ENCODE assay signal across 19 cellular contexts in genomic region chr12:32595251-32595650, GRCh38.
DNase-seq lines count a peak whose midpoint lies in the region; ATAC-seq and TF ChIP-seq lines count a peak whose summit lies in the region.
"Had no signal": no experiment of that assay in that cellular context is flagged by ENCODE, and none has a peak within 500 bp of the region (broad histone marks: within the 10 kb centered on the region; RNA-seq: fewer than 3 reads in every experiment).

No MANE protein-coding gene starts in this region.

- TF ChIP-seq CTCF in astrocyte of the cerebellum (IDR thresholded peaks at IDR 0.05; ENCODE audit: low read depth, low read length, missing control alignments) (no peak), hepatocyte (IDR thresholded peaks at IDR 0.05; ENCODE audit: poor library complexity) (no peak), CD14-positive monocyte (IDR thresholded peaks at IDR 0.05) (no peak)

- H3K4me1 ChIP-seq in hepatocyte (ENCODE audit: insufficient read depth), result no peaks in the 10 kb centered on the region
- H3K4me1 ChIP-seq: colonic mucosa, upper lobe of right lung had no signal

- intact Hi-C loops in CD14-positive monocyte (cut with micrococcal nuclease), result no loop called here

- H3K4me3 ChIP-seq in astrocyte of the cerebellum (ENCODE audit: low read depth, low read length) (no peak overlapping the region), hepatocyte (no peak overlapping the region)
- H3K4me3 ChIP-seq: colonic mucosa, left ventricle myocardium inferior, spleen, upper lobe of right lung had no signal

- H3K9me2 ChIP-seq in hepatocyte (replicated peaks; ENCODE audit: insufficient read depth), result no peaks in the 10 kb centered on the region

- no peaks in the 10 kb centered on the region for H3K9me3 Mint-ChIP-seq in CD14-positive monocyte
- H3K9me3 Mint-ChIP-seq: activated CD4-positive, alpha-beta memory T cell treated with anti-CD3 and anti-CD28 coated beads for 36 hours had no signal

- peaks cover 47 to 57% of the 10 kb centered on the region in 2 donors for H3K36me3 Mint-ChIP-seq in CD14-positive monocyte
- H3K36me3 Mint-ChIP-seq: activated CD4-positive, alpha-beta memory T cell treated with anti-CD3 and anti-CD28 coated beads for 36 hours had no signal

- no peaks in the 10 kb centered on the region for H3K27me3 ChIP-seq in hepatocyte
- H3K27me3 ChIP-seq: colonic mucosa, spleen, upper lobe of right lung had no signal

- H3K9me3 ChIP-seq in hepatocyte (ENCODE audit: low read depth), result no peaks in the 10 kb centered on the region
- H3K9me3 ChIP-seq: colonic mucosa, left ventricle myocardium inferior, spleen, upper lobe of right lung had no signal

- no peaks in the 10 kb centered on the region for H3K27me3 Mint-ChIP-seq in CD14-positive monocyte (ENCODE audit: low read depth in 3 of 3)
- H3K27me3 Mint-ChIP-seq: activated CD4-positive, alpha-beta memory T cell treated with anti-CD3 and anti-CD28 coated beads for 36 hours had no signal

- peak overlapping the region; percentile 4 for H3K27ac ChIP-seq in hepatocyte
- H3K27ac ChIP-seq: colonic mucosa, left ventricle myocardium inferior, parathyroid adenoma, spleen, upper lobe of right lung had no signal

- 47% methylated on average over 2 of the region's 2 CpGs for WGBS in hepatocyte (ENCODE audit: low lambda C conversion rate, missing lambda C conversion rate)

- H4K20me1 ChIP-seq in hepatocyte (ENCODE audit: insufficient read depth, poor library complexity, severe bottlenecking), result no peaks in the 10 kb centered on the region

- no peak overlapping the region for H2AFZ ChIP-seq in hepatocyte
- H2AFZ ChIP-seq: parathyroid adenoma had no signal

- H3K4me3 Mint-ChIP-seq in CD14-positive monocyte, result no peak overlapping the region
- H3K4me3 Mint-ChIP-seq: activated CD4-positive, alpha-beta memory T cell treated with anti-CD3 and anti-CD28 coated beads for 36 hours had no signal

- no peak overlapping the region for H3K27ac Mint-ChIP-seq in CD14-positive monocyte
- H3K27ac Mint-ChIP-seq: activated CD4-positive, alpha-beta memory T cell treated with anti-CD3 and anti-CD28 coated beads for 36 hours had no signal

- DNase-seq in AG08395 (ENCODE audit: low spot score) (peak; percentile 17), HS-27A (ENCODE audit: low read depth) (peak; percentile 59), astrocyte of the cerebellum (ENCODE audit: low read depth) (peak; percentile 59), hepatocyte (ENCODE audit: low spot score) (peak; percentile 17), OCI-M2 (lab: John Stamatoyannopoulos, UW; ENCODE audit: unreplicated experiment) (no peak), CD14-positive monocyte (ENCODE audit: low spot score) (no peak)
- DNase-seq: activated CD4-positive, alpha-beta memory T cell treated with anti-CD3 and anti-CD28 coated beads for 36 hours; AML-193; colonic mucosa; left ventricle myocardium inferior; NCI-H187 treated with DMSO at 0.1 percent for 48 hours; NCI-H526 treated with DMSO at 0.1 percent for 48 hours; spleen; stimulated activated naive CD4-positive, alpha-beta T cell; SW 1271; upper lobe of right lung had no signal

- no peaks in the 10 kb centered on the region for H3K79me2 ChIP-seq in hepatocyte
- H3K79me2 ChIP-seq: parathyroid adenoma had no signal

- H3K36me3 ChIP-seq in hepatocyte (replicated peaks; ENCODE audit: insufficient read depth, low read depth), result no peaks in the 10 kb centered on the region
- H3K36me3 ChIP-seq: colonic mucosa had no signal

- H3K4me1 Mint-ChIP-seq in CD14-positive monocyte, result peaks cover 22% of the 10 kb centered on the region

- in situ Hi-C loops in astrocyte of the cerebellum (cut with HindIII; ENCODE audit: low sequenced_read_pairs), result no loop called here

- ATAC-seq in HG03439 (IDR thresholded peaks at IDR 0.05; ENCODE audit: unreplicated experiment) (no peak), GM19395 (IDR thresholded peaks at IDR 0.05; ENCODE audit: unreplicated experiment) (no peak)
- ATAC-seq: upper lobe of right lung had no signal

- H3K4me2 ChIP-seq in hepatocyte, result no peak overlapping the region

Comparison
In these comparisons a context has a peak if more than half of its experiments do, and no peak if none do; other contexts are left out.
1. DNase-seq: peak in AG08395 (single experiment), HS-27A (single experiment), astrocyte of the cerebellum (single experiment) and hepatocyte (single experiment); none in OCI-M2 (single experiment) and CD14-positive monocyte (single experiment).